Comparison of ENCODE assay signal across 17 cellular contexts in genomic region chr14:90319634-90320541, GRCh38. TPM values are rescaled to one million over a fixed set of nuclear protein-coding genes. Genes with fewer than 3 reads are reported as not detected.
A peak's percentile ranks its signal among the peaks of the same experiment; 100 is the strongest.
DNase-seq lines count a peak whose midpoint lies in the region; ATAC-seq, FAIRE-seq and TF ChIP-seq lines count a peak whose summit lies in the region.
"Had no signal": no experiment of that assay in that cellular context is flagged by ENCODE, and none has a peak within 500 bp of the region (broad histone marks: within the 10 kb centered on the region; RNA-seq: fewer than 3 reads in every experiment).

No MANE protein-coding gene starts in this region.

- no peak for TF ChIP-seq CTCF in activated CD8-positive, alpha-beta T cell treated with anti-CD3 and anti-CD28 coated beads for 36 hours (IDR thresholded peaks at IDR 0.05)
- TF ChIP-seq CTCF in omental fat pad (IDR thresholded peaks at IDR 0.05), result no peak

- DNase-seq in activated T-cell treated with anti-CD3 and anti-CD28 coated beads, Interleukin-2, amount 50 U/mL, for 72 hours, result no peak
- no peak for DNase-seq in activated T-cell treated with anti-CD3 and anti-CD28 coated beads, Interleukin-2, amount 50 U/mL, for 1 hour
- DNase-seq in H54 (ENCODE audit: insufficient read length, low spot score) (no peak), NCI-H1694 (lab: John Stamatoyannopoulos, UW) (no peak), omental fat pad (ENCODE audit: low spot score) (no peak), Right ventricle myocardium superior (no peak)
- peak; percentile 13 for DNase-seq in activated CD8-positive, alpha-beta T cell treated with anti-CD3 and anti-CD28 coated beads for 36 hours
- DNase-seq in stimulated activated effector memory CD8-positive, alpha-beta T cell treated with anti-CD3 and anti-CD28 coated beads, Interleukin-12 subunit alpha, Interleukin-12 subunit beta, amount 100 ng/mL, for 72 hours (ENCODE audit: low spot score in 2 of 2), result no peak
- DNase-seq: Caco-2, DMS153, MV-4-11, NCI-H1417, NCI-H2029 treated with DMSO at 0.1 percent for 48 hours, NCI-H2171 treated with DMSO at 0.1 percent for 48 hours, NCI-H446 treated with DMSO at 0.1 percent for 48 hours had no signal

- POLR2A ChIA-PET in activated CD8-positive, alpha-beta T cell treated with anti-CD3 and anti-CD28 coated beads for 36 hours (lab: Charles Lee), result interaction anchor here (0.8 to 1.4 kb wide), 2 partner anchors 64 to 925 kb away, joined by 3 read pairs; no protein-coding TSS in a partner anchor

- ATAC-seq in activated T-cell treated with anti-CD3 and anti-CD28 coated beads, Interleukin-2, amount 50 U/mL, for 72 hours (replicated peaks in 1 of 2), result peak in 1 of 2 donors; percentile 30
- peak; percentile 72 for ATAC-seq in activated CD8-positive, alpha-beta T cell treated with anti-CD3 and anti-CD28 coated beads for 36 hours
- peak; percentile 53 for ATAC-seq in stimulated activated effector memory CD8-positive, alpha-beta T cell treated with anti-CD3 and anti-CD28 coated beads, Interleukin-12 subunit alpha, Interleukin-12 subunit beta, amount 100 ng/mL, for 72 hours
- ATAC-seq in omental fat pad (ENCODE audit: low FRiP score), result no peak
- no peak for ATAC-seq in Right ventricle myocardium superior (ENCODE audit: poor library complexity)
- ATAC-seq: HCT116, K562 had no signal

- peaks cover 14 to 21% of the 10 kb centered on the region in 2 donors for H3K36me3 Mint-ChIP-seq in activated T-cell treated with anti-CD3 and anti-CD28 coated beads, Interleukin-2, amount 50 U/mL, for 72 hours (ENCODE audit: insufficient read depth in 2 of 2)
- H3K36me3 Mint-ChIP-seq in activated CD8-positive, alpha-beta T cell treated with anti-CD3 and anti-CD28 coated beads for 36 hours (ENCODE audit: low read depth), result peaks cover 36% of the 10 kb centered on the region
- peaks cover 31% of the 10 kb centered on the region for H3K36me3 Mint-ChIP-seq in stimulated activated effector memory CD8-positive, alpha-beta T cell treated with anti-CD3 and anti-CD28 coated beads, Interleukin-12 subunit alpha, Interleukin-12 subunit beta, amount 100 ng/mL, for 72 hours

- TF ChIP-seq POLR2A in H54 (IDR thresholded peaks at IDR 0.05; ENCODE audit: low read depth, low read length), result no peak

- peaks cover 41% of the 10 kb centered on the region for H3K4me1 Mint-ChIP-seq in activated T-cell treated with anti-CD3 and anti-CD28 coated beads, Interleukin-2, amount 50 U/mL, for 72 hours (ENCODE audit: low read depth)
- peaks cover 30% of the 10 kb centered on the region for H3K4me1 Mint-ChIP-seq in activated CD8-positive, alpha-beta T cell treated with anti-CD3 and anti-CD28 coated beads for 36 hours (ENCODE audit: low read depth)
- H3K4me1 Mint-ChIP-seq in stimulated activated effector memory CD8-positive, alpha-beta T cell treated with anti-CD3 and anti-CD28 coated beads, Interleukin-12 subunit alpha, Interleukin-12 subunit beta, amount 100 ng/mL, for 72 hours, result peaks cover 26% of the 10 kb centered on the region

- peak overlapping the region; percentile 77 for H3K27ac Mint-ChIP-seq in activated T-cell treated with anti-CD3 and anti-CD28 coated beads, Interleukin-2, amount 50 U/mL, for 72 hours
- peak overlapping the region; percentile 83 for H3K27ac Mint-ChIP-seq in activated CD8-positive, alpha-beta T cell treated with anti-CD3 and anti-CD28 coated beads for 36 hours
- peak overlapping the region; percentile 74 for H3K27ac Mint-ChIP-seq in stimulated activated effector memory CD8-positive, alpha-beta T cell treated with anti-CD3 and anti-CD28 coated beads, Interleukin-12 subunit alpha, Interleukin-12 subunit beta, amount 100 ng/mL, for 72 hours

- H3K27me3 Mint-ChIP-seq in activated T-cell treated with anti-CD3 and anti-CD28 coated beads, Interleukin-2, amount 50 U/mL, for 72 hours (ENCODE audit: low read depth), result no peaks in the 10 kb centered on the region
- no peaks in the 10 kb centered on the region for H3K27me3 Mint-ChIP-seq in activated CD8-positive, alpha-beta T cell treated with anti-CD3 and anti-CD28 coated beads for 36 hours

- peak; percentile 6 for FAIRE-seq in H54 (lab: Jason Lieb, UNC)
- FAIRE-seq: K562 had no signal

- CTCF ChIA-PET in activated CD8-positive, alpha-beta T cell treated with anti-CD3 and anti-CD28 coated beads for 36 hours (lab: Charles Lee), result interaction anchor here (0.8 to 0.9 kb wide), 2 partner anchors 31 to 128 kb away, joined by 3 read pairs; no protein-coding TSS in a partner anchor

- peak overlapping the region; percentile 56 to 66 for H3K4me3 Mint-ChIP-seq in activated T-cell treated with anti-CD3 and anti-CD28 coated beads, Interleukin-2, amount 50 U/mL, for 72 hours
- no peak overlapping the region for H3K4me3 Mint-ChIP-seq in activated CD8-positive, alpha-beta T cell treated with anti-CD3 and anti-CD28 coated beads for 36 hours
- H3K4me3 Mint-ChIP-seq in stimulated activated effector memory CD8-positive, alpha-beta T cell treated with anti-CD3 and anti-CD28 coated beads, Interleukin-12 subunit alpha, Interleukin-12 subunit beta, amount 100 ng/mL, for 72 hours, result no peak overlapping the region

- peaks cover 0 to 2% of the 10 kb centered on the region in 2 donors for H3K9me3 Mint-ChIP-seq in activated T-cell treated with anti-CD3 and anti-CD28 coated beads, Interleukin-2, amount 50 U/mL, for 72 hours
- H3K9me3 Mint-ChIP-seq in activated CD8-positive, alpha-beta T cell treated with anti-CD3 and anti-CD28 coated beads for 36 hours, result peaks cover 7% of the 10 kb centered on the region
- H3K9me3 Mint-ChIP-seq in stimulated activated effector memory CD8-positive, alpha-beta T cell treated with anti-CD3 and anti-CD28 coated beads, Interleukin-12 subunit alpha, Interleukin-12 subunit beta, amount 100 ng/mL, for 72 hours, result no peaks in the 10 kb centered on the region

- intact Hi-C loops in activated CD8-positive, alpha-beta T cell treated with anti-CD3 and anti-CD28 coated beads for 36 hours (cut with micrococcal nuclease), result no loop called here
- intact Hi-C loops in Right ventricle myocardium superior (cut with DNase I), result no loop called here

RNA-seq across cellular contexts. Expression of gene NRDE2, which starts 11.9 kb away (rescaled TPM):
- total RNA-seq in activated T-cell treated with anti-CD3 and anti-CD28 coated beads, Interleukin-2, amount 50 U/mL, for 72 hours, result 10 to 100 TPM; 26.4 to 28.9 TPM
- total RNA-seq in activated CD8-positive, alpha-beta T cell treated with anti-CD3 and anti-CD28 coated beads for 36 hours, result 10 to 100 TPM; 19.2 to 21.0 TPM
- 10 to 100 TPM in 2 of 4 donors, 1 to 10 TPM in 2; 6.3 to 15.4 (median 8.9) TPM for total RNA-seq in omental fat pad
- 9.5 TPM for total RNA-seq in Right ventricle myocardium superior

Comparison
In these comparisons a context has a peak if more than half of its experiments do, and no peak if none do; other contexts are left out.
1. ATAC-seq: peak in activated CD8-positive, alpha-beta T cell treated with anti-CD3 and anti-CD28 coated beads for 36 hours (single experiment) and stimulated activated effector memory CD8-positive, alpha-beta T cell treated with anti-CD3 and anti-CD28 coated beads, Interleukin-12 subunit alpha, Interleukin-12 subunit beta, amount 100 ng/mL, for 72 hours (single experiment); none in omental fat pad (single experiment) and Right ventricle myocardium superior (single experiment).
2. H3K4me3 Mint-ChIP-seq: peak in activated T-cell treated with anti-CD3 and anti-CD28 coated beads, Interleukin-2, amount 50 U/mL, for 72 hours (2 of 2); none in activated CD8-positive, alpha-beta T cell treated with anti-CD3 and anti-CD28 coated beads for 36 hours (single experiment) and stimulated activated effector memory CD8-positive, alpha-beta T cell treated with anti-CD3 and anti-CD28 coated beads, Interleukin-12 subunit alpha, Interleukin-12 subunit beta, amount 100 ng/mL, for 72 hours (single experiment).
3. Peak in every context shown above with its lines, with median percentiles within 50 percentile points of each other: H3K27ac Mint-ChIP-seq.